In genomic region chr12:91695964-91696363, GRCh38 we compare ENCODE assay signal across 24 cellular contexts.
A peak's percentile ranks its signal among the peaks of the same experiment; 100 is the strongest.
DNase-seq lines count a peak whose midpoint lies in the region; ATAC-seq and TF ChIP-seq lines count a peak whose summit lies in the region.
"Had no signal": no experiment of that assay in that cellular context is flagged by ENCODE, and none has a peak within 500 bp of the region (broad histone marks: within the 10 kb centered on the region; RNA-seq: fewer than 3 reads in every experiment).

No MANE protein-coding gene starts in this region.

- H3K4me1 ChIP-seq in foreskin keratinocyte: no peaks in the 10 kb centered on the region
- H3K4me1 ChIP-seq: lower lobe of right lung, neural progenitor cell, psoas muscle, SJCRH30 had no signal

- no peak for ATAC-seq in foreskin keratinocyte
- no peak for ATAC-seq in GM21515 (IDR thresholded peaks at IDR 0.05; ENCODE audit: unreplicated experiment)
- ATAC-seq: esophagus mucosa, GM12878, HepG2, lower lobe of right lung, psoas muscle had no signal

- TF ChIP-seq CTCF in foreskin keratinocyte (conservative IDR thresholded peaks at IDR 0.05): peak; percentile 22

- H3K27ac ChIP-seq in foreskin keratinocyte: no peak overlapping the region
- H3K27ac ChIP-seq: HL-60, lower lobe of right lung, neural progenitor cell, psoas muscle, SJCRH30, WERI-Rb-1 had no signal

- H3K27me3 ChIP-seq in foreskin keratinocyte: no peaks in the 10 kb centered on the region
- H3K27me3 ChIP-seq: neural progenitor cell, SJCRH30 had no signal

- DNase-seq in DMS 273 treated with DMSO at 0.1 percent for 48 hours (lab: John Stamatoyannopoulos, UW) (peak; percentile 7), NCI-H2081 (lab: John Stamatoyannopoulos, UW) (peak; percentile 16 to 58), SHP77 treated with DMSO at 0.1 percent for 48 hours (lab: John Stamatoyannopoulos, UW) (peak; percentile 12), foreskin keratinocyte (no peak), iPS-NIHi7 (ENCODE audit: extremely low spot score) (no peak), NCI-H510A treated with DMSO at 0.1 percent for 48 hours (lab: John Stamatoyannopoulos, UW) (no peak)
- DNase-seq: activated CD4-positive, alpha-beta T cell treated with anti-CD3 and anti-CD28 coated beads, Interleukin-2, amount 50 U/mL, for 1 hour; activated naive CD8-positive, alpha-beta T cell treated with anti-CD3 and anti-CD28 coated beads for 36 hours; CD4-positive, CD25-positive, alpha-beta regulatory T cell; effector CD4-positive, alpha-beta T cell; kidney; lower lobe of right lung; NCI-H1048; NCI-H2029 treated with DMSO at 0.1 percent for 48 hours; psoas muscle; SJCRH30; stimulated activated CD4-positive, alpha-beta T cell treated with anti-CD3 and anti-CD28 coated beads, Interleukin-1b, Interleukin-23, amount 100 ng/mL, for 48 hours; WERI-Rb-1 had no signal

Comparison
In these comparisons a context has a peak if more than half of its experiments do, and no peak if none do; other contexts are left out.
1. DNase-seq: peak in DMS 273 treated with DMSO at 0.1 percent for 48 hours (single experiment), NCI-H2081 (2 of 2) and SHP77 treated with DMSO at 0.1 percent for 48 hours (single experiment); none in foreskin keratinocyte (0 of 2), iPS-NIHi7 (single experiment) and NCI-H510A treated with DMSO at 0.1 percent for 48 hours (single experiment).